1 cellular context compared by ENCODE assay signal in the genomic region with DNA sequence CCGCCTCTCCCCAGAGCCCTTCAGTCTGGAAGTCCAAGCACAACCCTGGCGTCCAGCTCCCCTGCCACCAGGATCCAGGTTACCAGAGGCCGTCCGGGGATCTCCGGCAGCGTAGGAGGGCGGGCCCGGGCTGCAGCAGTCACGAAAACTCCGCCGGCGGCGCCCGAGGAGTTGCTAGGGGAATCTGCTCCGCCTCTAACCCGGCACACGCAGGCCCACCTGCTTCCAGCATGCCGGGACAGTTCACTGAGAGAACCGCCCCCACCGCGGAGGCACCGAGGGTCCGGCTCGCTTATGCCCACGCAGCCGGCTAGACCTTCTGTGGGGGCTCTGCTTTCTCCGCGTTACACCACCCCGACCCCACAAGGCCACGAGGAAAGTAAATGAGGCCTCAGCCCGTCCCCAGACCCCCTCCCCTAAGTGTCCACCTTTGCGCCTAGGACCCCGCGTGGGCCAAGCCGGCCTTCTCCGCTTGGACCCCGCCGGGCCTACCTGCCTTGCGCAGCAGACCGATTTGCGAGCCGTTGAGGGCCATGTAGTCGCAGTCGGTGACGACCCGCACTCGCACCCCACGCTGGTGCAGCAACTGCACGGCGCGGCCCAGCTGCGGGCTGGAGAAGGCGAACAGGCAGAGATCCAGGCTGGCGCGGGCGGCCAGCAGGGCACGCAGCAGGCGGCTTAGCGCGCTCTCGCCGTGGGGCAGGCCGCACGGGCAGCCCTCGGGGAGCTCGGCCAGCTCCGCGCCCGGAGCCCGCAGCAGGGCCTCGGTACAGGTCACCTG.
TF ChIP-seq lines count a peak whose summit lies in the region.

No MANE protein-coding gene starts in this region.

TF ChIP-seq in HepG2, 621 proteins besides CTCF, POLR2A, EP300 and RAD21 (continued from another document):
- TF ChIP-seq MYPOP (CRISPR knock-in tag; IDR thresholded peaks at IDR 0.05) (peak; percentile 10; the same call in 1 of the 2 replicates), ZNF850 (CRISPR knock-in tag; conservative IDR thresholded peaks at IDR 0.05) (peak; percentile 92), ZNF34 (CRISPR knock-in tag; IDR thresholded peaks at IDR 0.05; ENCODE audit: borderline replicate concordance) (no peak; the same call in 1 of the 2 replicates), ZNF510 (CRISPR knock-in tag; IDR thresholded peaks at IDR 0.05; ENCODE audit: low read depth) (no peak), HMGXB4 (CRISPR knock-in tag; IDR thresholded peaks at IDR 0.05; ENCODE audit: borderline replicate concordance in 1 of 2, low read depth in 1 of 2) (peak in 1 of 2 experiments; percentile 45; a peak in 2 of 4 replicates), HNF1B (CRISPR knock-in tag; IDR thresholded peaks at IDR 0.05) (no peak), ZFP37 (CRISPR knock-in tag; IDR thresholded peaks at IDR 0.05; ENCODE audit: borderline replicate concordance) (no peak; the same call in 1 of the 2 replicates), ZNF17 (CRISPR knock-in tag; IDR thresholded peaks at IDR 0.05) (0 out of 2 replicates have a peak, but pooled peaks have one; percentile 76), ZKSCAN1 (IDR thresholded peaks at IDR 0.05; ENCODE audit: low read length) (no peak), ZNF546 (CRISPR knock-in tag; conservative IDR thresholded peaks at IDR 0.05) (no peak; the same call in 1 of the 2 replicates), SNAPC4 (CRISPR knock-in tag; IDR thresholded peaks at IDR 0.05) (0 out of 2 replicates have a peak, but pooled peaks have one; percentile 60), KDM2A (CRISPR knock-in tag; IDR thresholded peaks at IDR 0.05; ENCODE audit: borderline replicate concordance, low read depth) (peak; percentile 48), ZNF773 (CRISPR knock-in tag; IDR thresholded peaks at IDR 0.05; ENCODE audit: borderline replicate concordance) (no peak; the same call in 1 of the 2 replicates), NFYB (CRISPR knock-in tag; IDR thresholded peaks at IDR 0.05) (no peak), ZNF629 (CRISPR knock-in tag; conservative IDR thresholded peaks at IDR 0.05) (0 out of 2 replicates have a peak, but pooled peaks have one; percentile 13), REL (CRISPR knock-in tag; conservative IDR thresholded peaks at IDR 0.05) (peak; percentile 17; the same call in 1 of the 2 replicates), KDM6A (CRISPR knock-in tag; IDR thresholded peaks at IDR 0.05; ENCODE audit: low read depth) (no peak), ZBTB20 (CRISPR knock-in tag; IDR thresholded peaks at IDR 0.05; ENCODE audit: borderline replicate concordance, low read depth) (no peak), PATZ1 (CRISPR knock-in tag; IDR thresholded peaks at IDR 0.05) (peak; percentile 11; the same call in 1 of the 2 replicates), MEF2D (CRISPR knock-in tag; IDR thresholded peaks at IDR 0.05) (no peak), ZNF572 (CRISPR knock-in tag; IDR thresholded peaks at IDR 0.05) (0 out of 2 replicates have a peak, but pooled peaks have one; percentile 46), ZSCAN9 (CRISPR knock-in tag; IDR thresholded peaks at IDR 0.05; ENCODE audit: borderline replicate concordance) (no peak), HOXA9 (CRISPR knock-in tag; IDR thresholded peaks at IDR 0.05; ENCODE audit: borderline replicate concordance) (0 out of 2 replicates have a peak, but pooled peaks have one; percentile 43)
- TF ChIP-seq, protein P1, sequence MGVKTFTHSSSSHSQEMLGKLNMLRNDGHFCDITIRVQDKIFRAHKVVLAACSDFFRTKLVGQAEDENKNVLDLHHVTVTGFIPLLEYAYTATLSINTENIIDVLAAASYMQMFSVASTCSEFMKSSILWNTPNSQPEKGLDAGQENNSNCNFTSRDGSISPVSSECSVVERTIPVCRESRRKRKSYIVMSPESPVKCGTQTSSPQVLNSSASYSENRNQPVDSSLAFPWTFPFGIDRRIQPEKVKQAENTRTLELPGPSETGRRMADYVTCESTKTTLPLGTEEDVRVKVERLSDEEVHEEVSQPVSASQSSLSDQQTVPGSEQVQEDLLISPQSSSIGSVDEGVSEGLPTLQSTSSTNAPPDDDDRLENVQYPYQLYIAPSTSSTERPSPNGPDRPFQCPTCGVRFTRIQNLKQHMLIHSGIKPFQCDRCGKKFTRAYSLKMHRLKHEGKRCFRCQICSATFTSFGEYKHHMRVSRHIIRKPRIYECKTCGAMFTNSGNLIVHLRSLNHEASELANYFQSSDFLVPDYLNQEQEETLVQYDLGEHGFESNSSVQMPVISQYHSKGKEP (CRISPR knock-in tag; IDR thresholded peaks at IDR 0.05): no peak
